In genomic region chr19:10497371-10497770, GRCh38 we compare ENCODE assay signal across 1 cellular context.
TF ChIP-seq lines count a peak whose summit lies in the region.

No MANE protein-coding gene starts in this region.

TF ChIP-seq in H1, 55 proteins besides CTCF, POLR2A, EP300 and RAD21:
- TF ChIP-seq PHF8 (conservative IDR thresholded peaks at IDR 0.05; ENCODE audit: low read depth, low read length) (no peak), TBP (IDR thresholded peaks at IDR 0.05; ENCODE audit: low read depth, low read length) (no peak), GTF2F1 (IDR thresholded peaks at IDR 0.05; ENCODE audit: borderline replicate concordance, low read depth, low read length) (no peak), TEAD4 (IDR thresholded peaks at IDR 0.05; ENCODE audit: low read depth, low read length) (no peak), CTBP2 (IDR thresholded peaks at IDR 0.05; ENCODE audit: borderline replicate concordance, insufficient read depth, insufficient read length, low read length) (no peak), GABPA (IDR thresholded peaks at IDR 0.05; ENCODE audit: borderline replicate concordance, insufficient read depth, low read length) (no peak), YY1 (IDR thresholded peaks at IDR 0.05; ENCODE audit: low read depth, low read length) (no peak), SRF (IDR thresholded peaks at IDR 0.05; ENCODE audit: low read depth, low read length) (no peak), SIX5 (IDR thresholded peaks at IDR 0.05; ENCODE audit: low read depth, low read length) (no peak), BCL11A (IDR thresholded peaks at IDR 0.05; ENCODE audit: low read depth in 2 of 2, low read length in 2 of 2) (no peak)
- TF ChIP-seq, protein P1, sequence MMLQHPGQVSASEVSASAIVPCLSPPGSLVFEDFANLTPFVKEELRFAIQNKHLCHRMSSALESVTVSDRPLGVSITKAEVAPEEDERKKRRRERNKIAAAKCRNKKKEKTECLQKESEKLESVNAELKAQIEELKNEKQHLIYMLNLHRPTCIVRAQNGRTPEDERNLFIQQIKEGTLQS (IDR thresholded peaks at IDR 0.05; ENCODE audit: insufficient read depth, low read depth, low read length) = no peak
- TF ChIP-seq, protein P2, sequence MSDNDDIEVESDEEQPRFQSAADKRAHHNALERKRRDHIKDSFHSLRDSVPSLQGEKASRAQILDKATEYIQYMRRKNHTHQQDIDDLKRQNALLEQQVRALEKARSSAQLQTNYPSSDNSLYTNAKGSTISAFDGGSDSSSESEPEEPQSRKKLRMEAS (IDR thresholded peaks at IDR 0.05) = no peak
